Comparison of ENCODE assay signal across 8 cellular contexts in the genomic region with DNA sequence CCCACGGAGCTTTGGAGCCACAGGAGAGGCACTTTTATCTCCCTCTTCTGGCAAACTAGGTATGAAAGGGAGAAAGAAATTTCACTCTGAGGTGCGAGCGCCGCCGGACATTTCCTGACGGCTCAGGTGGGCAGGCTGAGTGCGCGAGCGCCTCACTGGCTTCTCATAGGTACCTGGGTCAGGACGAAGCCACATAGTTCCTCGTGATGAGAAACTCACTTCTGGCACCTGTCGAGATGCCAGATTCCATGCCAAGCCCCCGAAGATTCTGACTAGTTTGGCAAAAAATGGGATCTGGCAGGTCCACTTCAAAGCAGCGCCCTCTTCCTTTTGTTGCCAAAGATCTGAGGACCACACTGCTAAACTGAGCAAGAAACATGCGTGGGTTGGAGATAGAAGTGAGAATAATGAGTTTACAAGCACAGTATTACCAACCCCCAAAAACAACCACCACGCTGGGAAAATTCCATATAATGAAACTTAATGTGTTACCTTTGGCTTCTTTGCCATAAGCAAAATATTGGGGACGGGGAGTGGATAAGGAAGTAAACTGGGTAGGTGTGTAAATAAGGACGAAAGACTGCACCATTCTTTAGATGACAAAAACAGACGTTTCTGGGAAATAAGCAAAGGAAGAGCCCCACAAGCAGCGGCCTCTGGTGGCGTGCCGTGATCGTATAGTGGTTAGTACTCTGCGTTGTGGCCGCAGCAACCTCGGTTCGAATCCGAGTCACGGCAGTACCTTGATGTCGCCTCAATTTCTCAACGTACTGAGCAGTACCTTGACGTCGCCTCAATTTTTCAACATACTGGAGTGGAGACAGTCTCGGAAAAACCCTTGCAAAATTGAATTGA.
A peak's percentile ranks its signal among the peaks of the same experiment; 100 is the strongest.
DNase-seq lines count a peak whose midpoint lies in the region; ATAC-seq and TF ChIP-seq lines count a peak whose summit lies in the region.

No MANE protein-coding gene starts in this region.

- no peaks in the 10 kb centered on the region for H3K36me3 Mint-ChIP-seq in endothelial cell (ENCODE audit: low read depth, unreplicated experiment)

- no peaks in the 10 kb centered on the region for H3K36me3 ChIP-seq in muscle layer of colon (ENCODE audit: insufficient read depth, low read length)

- DNase-seq in GM12864 (ENCODE audit: low read depth) (no peak), NCI-H69 (lab: John Stamatoyannopoulos, UW) (peak; percentile 94), endothelial cell (ENCODE audit: low spot score) (peak; percentile 60), NCI-H1048 (lab: John Stamatoyannopoulos, UW) (no peak)
- DNase-seq in activated CD8-positive, alpha-beta memory T cell treated with anti-CD3 and anti-CD28 coated beads, Interleukin-2, amount 50 U/mL, for 1 hour (ENCODE audit: extremely low read depth) = peak; percentile 68
- DNase-seq in stimulated activated CD8-positive, alpha-beta memory T cell treated with anti-CD3 and anti-CD28 coated beads, Interleukin-7, amount 100 ng/mL, for 4 hours (ENCODE audit: low read depth in 2 of 2) = peak; percentile 65 to 69

- H3K4me3 ChIP-seq in GM12864 (ENCODE audit: low read depth, low read length) (peak overlapping the region; percentile 74), muscle layer of colon (ENCODE audit: low read depth in 1 of 2, low read length in 2 of 2) (peak overlapping the region; percentile 10 to 58)

- no peaks in the 10 kb centered on the region for H3K9me3 Mint-ChIP-seq in endothelial cell (ENCODE audit: unreplicated experiment)

- peaks cover 6% of the 10 kb centered on the region for H3K4me1 ChIP-seq in muscle layer of colon (ENCODE audit: insufficient read depth, low read length)

- H3K27me3 Mint-ChIP-seq in endothelial cell (ENCODE audit: unreplicated experiment) = no peaks in the 10 kb centered on the region

- no peak overlapping the region for H3K27ac Mint-ChIP-seq in endothelial cell (ENCODE audit: unreplicated experiment)

- peaks cover 4% of the 10 kb centered on the region for H3K4me1 Mint-ChIP-seq in endothelial cell (ENCODE audit: unreplicated experiment)

- no peak overlapping the region for H3K27ac ChIP-seq in muscle layer of colon (ENCODE audit: low read depth, low read length)

- H3K9me3 ChIP-seq in muscle layer of colon (ENCODE audit: low read length) = no peaks in the 10 kb centered on the region

- TF ChIP-seq CTCF in GM12864 (IDR thresholded peaks at IDR 0.05; ENCODE audit: low read depth, low read length, missing control alignments) (peak; percentile 67), endothelial cell (IDR thresholded peaks at IDR 0.05; ENCODE audit: unreplicated experiment) (no peak)

- no peaks in the 10 kb centered on the region for H3K27me3 ChIP-seq in muscle layer of colon (ENCODE audit: control insufficient read depth in 1 of 2, insufficient read depth in 2 of 2, low read length in 2 of 2)

- H3K9ac ChIP-seq in muscle layer of colon (ENCODE audit: low read length) = no peak overlapping the region

- peak; percentile 52 for ATAC-seq in HG02852 (IDR thresholded peaks at IDR 0.05; ENCODE audit: unreplicated experiment)

- H3K4me3 Mint-ChIP-seq in endothelial cell (ENCODE audit: unreplicated experiment) = peak overlapping the region; percentile 79

Comparison
In these comparisons a context has a peak if more than half of its experiments do, and no peak if none do; other contexts are left out.
1. DNase-seq: peak in NCI-H69 (single experiment), activated CD8-positive, alpha-beta memory T cell treated with anti-CD3 and anti-CD28 coated beads, Interleukin-2, amount 50 U/mL, for 1 hour (single experiment), endothelial cell (single experiment) and stimulated activated CD8-positive, alpha-beta memory T cell treated with anti-CD3 and anti-CD28 coated beads, Interleukin-7, amount 100 ng/mL, for 4 hours (2 of 2); none in GM12864 (single experiment) and NCI-H1048 (single experiment).